ENCODE assay signal across 28 cellular contexts in genomic region chr22:45677060-45677459, GRCh38.
"Had no signal": no experiment of that assay in that cellular context is flagged by ENCODE, and none has a peak within 500 bp of the region (broad histone marks: within the 10 kb centered on the region; RNA-seq: fewer than 3 reads in every experiment).

No MANE protein-coding gene starts in this region.

- H3K27ac ChIP-seq: colonic mucosa, dorsolateral prefrontal cortex, esophagus squamous epithelium, gastroesophageal sphincter, left ventricle myocardium inferior, neutrophil, pancreas, psoas muscle, right atrium auricular region, thyroid gland, upper lobe of right lung had no signal

- H3K9me3 ChIP-seq: colonic mucosa, esophagus squamous epithelium, gastroesophageal sphincter, left ventricle myocardium inferior, neutrophil, pancreas, psoas muscle, right atrium auricular region, thyroid gland, upper lobe of right lung had no signal

- H3K4me3 Mint-ChIP-seq: activated CD8-positive, alpha-beta memory T cell treated with anti-CD3 and anti-CD28 coated beads, Interleukin-2, amount 10 ng/mL, durations not matched to agents 7 days and 5 days; activated CD8-positive, alpha-beta T cell treated with anti-CD3 and anti-CD28 coated beads for 36 hours; activated naive CD8-positive, alpha-beta T cell treated with anti-CD3 and anti-CD28 coated beads for 36 hours; effector memory CD8-positive, alpha-beta T cell; natural killer cell; stimulated activated naive CD8-positive, alpha-beta T cell treated with anti-CD3 and anti-CD28 coated beads, Interleukin-15, Interleukin-2, amounts not matched to agents 100 ng/mL and 50 ng/mL, for 24 hours; T-helper 1 cell treated with Interleukin-12 subunit alpha and Interleukin-12 subunit beta and Interleukin-4 antibody, amounts not matched to agents 30 μg/mL and 1 μg/mL, for 36 hours had no signal

- H3K36me3 ChIP-seq: colonic mucosa, left ventricle myocardium inferior, neutrophil, pancreas, right atrium auricular region, thyroid gland, upper lobe of right lung had no signal

- H3K27ac Mint-ChIP-seq: activated CD8-positive, alpha-beta memory T cell treated with anti-CD3 and anti-CD28 coated beads, Interleukin-2, amount 10 ng/mL, durations not matched to agents 7 days and 5 days; activated CD8-positive, alpha-beta T cell treated with anti-CD3 and anti-CD28 coated beads for 36 hours; activated naive CD8-positive, alpha-beta T cell treated with anti-CD3 and anti-CD28 coated beads for 36 hours; natural killer cell; stimulated activated naive CD8-positive, alpha-beta T cell treated with anti-CD3 and anti-CD28 coated beads, Interleukin-15, Interleukin-2, amounts not matched to agents 100 ng/mL and 50 ng/mL, for 24 hours; T-helper 1 cell treated with Interleukin-12 subunit alpha and Interleukin-12 subunit beta and Interleukin-4 antibody, amounts not matched to agents 30 μg/mL and 1 μg/mL, for 36 hours had no signal

- H3K27me3 Mint-ChIP-seq: activated CD8-positive, alpha-beta memory T cell treated with anti-CD3 and anti-CD28 coated beads, Interleukin-2, amount 10 ng/mL, durations not matched to agents 7 days and 5 days; activated CD8-positive, alpha-beta T cell treated with anti-CD3 and anti-CD28 coated beads for 36 hours; activated naive CD8-positive, alpha-beta T cell treated with anti-CD3 and anti-CD28 coated beads for 36 hours; effector memory CD8-positive, alpha-beta T cell; stimulated activated naive CD8-positive, alpha-beta T cell treated with anti-CD3 and anti-CD28 coated beads, Interleukin-15, Interleukin-2, amounts not matched to agents 100 ng/mL and 50 ng/mL, for 24 hours had no signal

- H3K36me3 Mint-ChIP-seq: natural killer cell had no signal

- H3K27me3 ChIP-seq: colonic mucosa, dorsolateral prefrontal cortex, esophagus squamous epithelium, gastroesophageal sphincter, neutrophil, pancreas, right atrium auricular region, thyroid gland, upper lobe of right lung had no signal

- H3K4me3 ChIP-seq: colonic mucosa, dorsolateral prefrontal cortex, esophagus squamous epithelium, gastroesophageal sphincter, left ventricle myocardium inferior, pancreas, psoas muscle, right atrium auricular region, thyroid gland, upper lobe of right lung had no signal

- H3K4me1 ChIP-seq: colonic mucosa had no signal

- DNase-seq: activated CD4-positive, alpha-beta T cell treated with anti-CD3 and anti-CD28 coated beads for 48 hours; activated CD4-positive, CD25-positive, alpha-beta regulatory T cell; activated CD8-positive, alpha-beta memory T cell treated with anti-CD3 and anti-CD28 coated beads, Interleukin-2, amount 10 ng/mL, durations not matched to agents 7 days and 5 days; activated CD8-positive, alpha-beta T cell treated with anti-CD3 and anti-CD28 coated beads for 36 hours; activated naive CD8-positive, alpha-beta T cell treated with anti-CD3 and anti-CD28 coated beads for 36 hours; activated T-cell treated with anti-CD3 and anti-CD28 coated beads for 4 hours; amygdala; colonic mucosa; dorsolateral prefrontal cortex; effector memory CD8-positive, alpha-beta T cell; esophagus squamous epithelium; head of caudate nucleus; hypothalamus; left ventricle myocardium inferior; midbrain; natural killer cell; pancreas; psoas muscle; stimulated activated CD4-positive, alpha-beta T cell treated with anti-CD3 and anti-CD28 coated beads, Interleukin-4, amount 100 ng/mL, for 24 hours; substantia nigra; T1000; thyroid gland; upper lobe of right lung had no signal

- ATAC-seq: activated CD8-positive, alpha-beta memory T cell treated with anti-CD3 and anti-CD28 coated beads, Interleukin-2, amount 10 ng/mL, durations not matched to agents 7 days and 5 days; activated CD8-positive, alpha-beta T cell treated with anti-CD3 and anti-CD28 coated beads for 36 hours; effector memory CD8-positive, alpha-beta T cell; gastroesophageal sphincter; natural killer cell; pancreas; psoas muscle; upper lobe of right lung had no signal

- H3K9me3 Mint-ChIP-seq: activated CD8-positive, alpha-beta T cell treated with anti-CD3 and anti-CD28 coated beads for 36 hours; activated naive CD8-positive, alpha-beta T cell treated with anti-CD3 and anti-CD28 coated beads for 36 hours; effector memory CD8-positive, alpha-beta T cell; natural killer cell; stimulated activated naive CD8-positive, alpha-beta T cell treated with anti-CD3 and anti-CD28 coated beads, Interleukin-15, Interleukin-2, amounts not matched to agents 100 ng/mL and 50 ng/mL, for 24 hours; T-helper 1 cell treated with Interleukin-12 subunit alpha and Interleukin-12 subunit beta and Interleukin-4 antibody, amounts not matched to agents 30 μg/mL and 1 μg/mL, for 36 hours had no signal
